Comparison of ENCODE assay signal across 1 cellular context in genomic region chr9:6667080-6667479, GRCh38.
TF ChIP-seq lines count a peak whose summit lies in the region.

No MANE protein-coding gene starts in this region.

TF ChIP-seq in A549, 52 proteins besides CTCF, POLR2A, EP300 and RAD21 (continued from another document):
- TF ChIP-seq, protein P1, sequence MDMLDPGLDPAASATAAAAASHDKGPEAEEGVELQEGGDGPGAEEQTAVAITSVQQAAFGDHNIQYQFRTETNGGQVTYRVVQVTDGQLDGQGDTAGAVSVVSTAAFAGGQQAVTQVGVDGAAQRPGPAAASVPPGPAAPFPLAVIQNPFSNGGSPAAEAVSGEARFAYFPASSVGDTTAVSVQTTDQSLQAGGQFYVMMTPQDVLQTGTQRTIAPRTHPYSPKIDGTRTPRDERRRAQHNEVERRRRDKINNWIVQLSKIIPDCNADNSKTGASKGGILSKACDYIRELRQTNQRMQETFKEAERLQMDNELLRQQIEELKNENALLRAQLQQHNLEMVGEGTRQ (IDR thresholded peaks at IDR 0.05) = no peak
- TF ChIP-seq KDM1A (IDR thresholded peaks at IDR 0.05; ENCODE audit: low read depth) = no peak
- no peak for TF ChIP-seq EHF (CRISPR knock-in tag; IDR thresholded peaks at IDR 0.05)
- TF ChIP-seq TP53 (CRISPR knock-in tag; IDR thresholded peaks at IDR 0.05) = no peak
- no peak for TF ChIP-seq MAZ (IDR thresholded peaks at IDR 0.05; ENCODE audit: borderline replicate concordance, low read depth, low read length)
- no peak for TF ChIP-seq POLR2AphosphoS2 (conservative IDR thresholded peaks at IDR 0.05; ENCODE audit: low read length)
- TF ChIP-seq REST (IDR thresholded peaks at IDR 0.05) = no peak
- no peak for TF ChIP-seq PHF8 (IDR thresholded peaks at IDR 0.05; ENCODE audit: borderline replicate concordance, low read depth)
